In genomic region chr19:3293560-3293959, GRCh38 we compare ENCODE assay signal across 15 cellular contexts.
DNase-seq lines count a peak whose midpoint lies in the region; ATAC-seq and TF ChIP-seq lines count a peak whose summit lies in the region.
"Had no signal": no experiment of that assay in that cellular context is flagged by ENCODE, and none has a peak within 500 bp of the region (broad histone marks: within the 10 kb centered on the region; RNA-seq: fewer than 3 reads in every experiment).

No MANE protein-coding gene starts in this region.

- no peaks in the 10 kb centered on the region for H3K4me1 ChIP-seq in HEK293 (ENCODE audit: control insufficient read depth, insufficient read depth, low read length)
- H3K4me1 ChIP-seq: Caco-2 had no signal

- no peak for ATAC-seq in SK-N-SH treated with all-trans-retinoic acid at 6 μM for 48 hours
- ATAC-seq: CD8-positive, alpha-beta T cell had no signal

- no peak overlapping the region for H3K4me3 ChIP-seq in H7 (ENCODE audit: insufficient read depth, low read depth, low read length)
- H3K4me3 ChIP-seq in HEK293 (ENCODE audit: low read depth, low read length) = no peak overlapping the region
- H3K4me3 ChIP-seq: BLaER1 treated with 17β-estradiol and CSF1 and Interleukin-3, amounts not matched to agents 10 nM and 100 nM had no signal

- DNase-seq in H7 (peak; percentile 53), AML-193 (lab: John Stamatoyannopoulos, UW) (no peak)
- DNase-seq in activated naive CD4-positive, alpha-beta T cell treated with Interleukin-2 at 50 U/mL for 16 hours = no peak
- DNase-seq: 8988T; ACHN; Caco-2; Calu3; CD4-positive, alpha-beta T cell; CD8-positive, alpha-beta T cell; DMS79 treated with DMSO at 0.1 percent for 48 hours; GF-D8 had no signal

- no peak overlapping the region for H3K27ac ChIP-seq in HEK293 (ENCODE audit: extremely low read depth, low read depth, low read length)
- H3K27ac ChIP-seq: BLaER1 treated with 17β-estradiol and CSF1 and Interleukin-3, amounts not matched to agents 10 nM and 100 nM; C4-2B had no signal

- no peaks in the 10 kb centered on the region for H3K9me3 ChIP-seq in HEK293 (ENCODE audit: control insufficient read depth, insufficient read depth, low read depth, low read length)
- H3K9me3 ChIP-seq: BLaER1 treated with 17β-estradiol and CSF1 and Interleukin-3, amounts not matched to agents 10 nM and 100 nM; Caco-2 had no signal

- H3K27me3 ChIP-seq in H7 (ENCODE audit: control insufficient read depth, insufficient read depth, low read length) = peaks cover 4% of the 10 kb centered on the region; the same call in 1 of the 2 replicates

- CTCF ChIA-PET in HEK293 (lab: Yijun Ruan, JAX) = interaction anchor here (0.6 to 1.3 kb wide), 3 partner anchors 11 to 136 kb away, joined by 3 to 10 read pairs (median 3); no protein-coding TSS in a partner anchor

- POLR2A ChIA-PET in HEK293 (lab: Yijun Ruan, JAX) = no interaction called here

- H3K36me3 ChIP-seq in H7 (replicated peaks; ENCODE audit: control insufficient read depth, insufficient read depth, low read length) (no peaks in the 10 kb centered on the region), HEK293 (ENCODE audit: control insufficient read depth in 2 of 2, insufficient read depth in 1 of 2, low read length in 2 of 2) (no peaks in the 10 kb centered on the region)
- H3K36me3 ChIP-seq: BLaER1 treated with 17β-estradiol and CSF1 and Interleukin-3, amounts not matched to agents 10 nM and 100 nM had no signal

- no peak for TF ChIP-seq CTCF in HEK293 (tag by site-specific recombination; IDR thresholded peaks at IDR 0.05)

TF ChIP-seq in HEK293, 187 proteins besides CTCF, POLR2A, EP300 and RAD21:
- TF ChIP-seq SP7 (tag by site-specific recombination; IDR thresholded peaks at IDR 0.05) (no peak), ZFP3 (tag by site-specific recombination; IDR thresholded peaks at IDR 0.05; ENCODE audit: low read depth) (peak; percentile 65)

TF ChIP-seq in SK-N-SH treated with all-trans-retinoic acid at 6 μM for 48 hours, 23 proteins besides CTCF, POLR2A, EP300 and RAD21:
- no peak for TF ChIP-seq ZNF565 (CRISPR knock-in tag; conservative IDR thresholded peaks at IDR 0.05; ENCODE audit: low read depth)
- peak; percentile 87 for TF ChIP-seq ZFP3 (CRISPR knock-in tag; IDR thresholded peaks at IDR 0.05)
